ENCODE assay signal across 15 cellular contexts in genomic region chr9:38388283-38389223, GRCh38. TPM values are rescaled to one million over a fixed set of nuclear protein-coding genes. Genes with fewer than 3 reads are reported as not detected.
DNase-seq lines count a peak whose midpoint lies in the region; ATAC-seq and TF ChIP-seq lines count a peak whose summit lies in the region.
"Had no signal": no experiment of that assay in that cellular context is flagged by ENCODE, and none has a peak within 500 bp of the region (broad histone marks: within the 10 kb centered on the region; RNA-seq: fewer than 3 reads in every experiment).

No MANE protein-coding gene starts in this region.

- peak; percentile 43 for DNase-seq in AG20443 (ENCODE audit: low spot score)
- peak; percentile 22 for DNase-seq in astrocyte of the hippocampus (ENCODE audit: low read depth, low spot score)
- peak; percentile 22 for DNase-seq in left ventricle myocardium inferior
- peak; percentile 24 to 62 for DNase-seq in gastrocnemius medialis
- no peak for DNase-seq in DMS53 treated with DMSO at 0.1 percent for 48 hours (lab: John Stamatoyannopoulos, UW; ENCODE audit: unreplicated experiment)
- no peak for DNase-seq in T-helper 17 cell
- no peak for DNase-seq in T-helper 2 cell treated with Interferon-gamma antibody and Interleukin-4, amounts not matched to agents 5 μg/mL and 100 μg/mL, for 36 hours (ENCODE audit: low spot score)
- DNase-seq: activated CD4-positive, alpha-beta T cell treated with anti-CD3 and anti-CD28 coated beads, Interleukin-2, amount 50 U/mL, for 48 hours; NCI-H1694 treated with DMSO at 0.1 percent for 48 hours; stimulated activated CD4-positive, alpha-beta T cell treated with anti-CD3 and anti-CD28 coated beads, Interleukin-4, amount 100 ng/mL, for 1 hour; substantia nigra; SW 1271 had no signal

- ATAC-seq in gastrocnemius medialis (peak; percentile 59 to 74), T-helper 17 cell (no peak), GM21529 (IDR thresholded peaks at IDR 0.05; ENCODE audit: unreplicated experiment) (no peak)

- intact Hi-C loops in left ventricle myocardium inferior (cut with micrococcal nuclease) (no loop called here), gastrocnemius medialis (cut with DNase I; ENCODE audit: low total_unique reads) (loop anchor here (5.0 to 10.0 kb wide), 3 partner anchors 796 to 904 kb away; partner anchors contain the start of genes FBXO10, POLR1E and TOMM5)

- H3K4me1 ChIP-seq in left ventricle myocardium inferior (peaks cover 20% of the 10 kb centered on the region), gastrocnemius medialis (peaks cover 24 to 30% of the 10 kb centered on the region in 2 donors)

- H3K27me3 ChIP-seq in left ventricle myocardium inferior (ENCODE audit: low read depth) (no peaks in the 10 kb centered on the region), gastrocnemius medialis (no peaks in the 10 kb centered on the region)
- H3K27me3 ChIP-seq: BLaER1 treated with 17β-estradiol and CSF1 and Interleukin-3, amounts not matched to agents 10 nM and 100 nM had no signal

- peaks cover 3% of the 10 kb centered on the region for H3K36me3 Mint-ChIP-seq in T-helper 17 cell (ENCODE audit: low read depth)
- no peaks in the 10 kb centered on the region for H3K36me3 Mint-ChIP-seq in T-helper 2 cell treated with Interferon-gamma antibody and Interleukin-4, amounts not matched to agents 5 μg/mL and 100 μg/mL, for 36 hours (ENCODE audit: low read depth)
- H3K36me3 Mint-ChIP-seq: activated naive CD8-positive, alpha-beta T cell had no signal

- H3K27me3 Mint-ChIP-seq in T-helper 17 cell: peaks cover 8% of the 10 kb centered on the region
- peaks cover 30% of the 10 kb centered on the region for H3K27me3 Mint-ChIP-seq in T-helper 2 cell treated with Interferon-gamma antibody and Interleukin-4, amounts not matched to agents 5 μg/mL and 100 μg/mL, for 36 hours (ENCODE audit: low read depth)

- H3K27ac Mint-ChIP-seq in T-helper 17 cell: no peak overlapping the region
- H3K27ac Mint-ChIP-seq in T-helper 2 cell treated with Interferon-gamma antibody and Interleukin-4, amounts not matched to agents 5 μg/mL and 100 μg/mL, for 36 hours: no peak overlapping the region
- H3K27ac Mint-ChIP-seq: activated naive CD8-positive, alpha-beta T cell had no signal

- peaks cover 5% of the 10 kb centered on the region for H3K9me3 Mint-ChIP-seq in T-helper 2 cell treated with Interferon-gamma antibody and Interleukin-4, amounts not matched to agents 5 μg/mL and 100 μg/mL, for 36 hours

- H3K4me3 ChIP-seq in left ventricle myocardium inferior (no peak overlapping the region), gastrocnemius medialis (no peak overlapping the region)
- H3K4me3 ChIP-seq: BLaER1 treated with 17β-estradiol and CSF1 and Interleukin-3, amounts not matched to agents 10 nM and 100 nM had no signal

- H3K9me3 ChIP-seq in left ventricle myocardium inferior (replicated peaks) (peaks cover 17% of the 10 kb centered on the region), gastrocnemius medialis (peaks cover 0 to 4% (median 4%) of the 10 kb centered on the region in 3 donors), T-helper 17 cell (ENCODE audit: control insufficient read depth, low read length, poor library complexity, severe bottlenecking) (no peaks in the 10 kb centered on the region)

- peak overlapping the region; percentile 17 for H3K27ac ChIP-seq in left ventricle myocardium inferior (replicated peaks)
- H3K27ac ChIP-seq in gastrocnemius medialis: peak overlapping the region; percentile 16 to 75 (median 68)
- H3K27ac ChIP-seq: BLaER1 treated with 17β-estradiol and CSF1 and Interleukin-3, amounts not matched to agents 10 nM and 100 nM had no signal

- no peak for TF ChIP-seq POLR2A in gastrocnemius medialis (IDR thresholded peaks at IDR 0.05)

- peaks cover 14% of the 10 kb centered on the region for H3K4me1 Mint-ChIP-seq in T-helper 17 cell
- peaks cover 11% of the 10 kb centered on the region for H3K4me1 Mint-ChIP-seq in T-helper 2 cell treated with Interferon-gamma antibody and Interleukin-4, amounts not matched to agents 5 μg/mL and 100 μg/mL, for 36 hours (ENCODE audit: low read depth)

- in situ Hi-C loops in gastrocnemius medialis (cut with MboI; ENCODE audit: low sequenced_read_pairs in 4 of 4): loop anchor here in 1 of 4 donors (10.0 to 25.0 kb wide), 2 partner anchors 314 to 801 kb away; partner anchors contain the start of genes FBXO10 and TOMM5

- TF ChIP-seq CTCF in left ventricle myocardium inferior (IDR thresholded peaks at IDR 0.05; ENCODE audit: borderline replicate concordance): no peak
- no peak for TF ChIP-seq CTCF in gastrocnemius medialis (IDR thresholded peaks at IDR 0.05 in 4 of 5, conservative IDR thresholded peaks at IDR 0.05 in 1 of 5)

- no peaks in the 10 kb centered on the region for H3K36me3 ChIP-seq in left ventricle myocardium inferior
- no peaks in the 10 kb centered on the region for H3K36me3 ChIP-seq in gastrocnemius medialis
- H3K36me3 ChIP-seq: BLaER1 treated with 17β-estradiol and CSF1 and Interleukin-3, amounts not matched to agents 10 nM and 100 nM had no signal

- H3K4me3 Mint-ChIP-seq in T-helper 17 cell: no peak overlapping the region
- no peak overlapping the region for H3K4me3 Mint-ChIP-seq in T-helper 2 cell treated with Interferon-gamma antibody and Interleukin-4, amounts not matched to agents 5 μg/mL and 100 μg/mL, for 36 hours
- H3K4me3 Mint-ChIP-seq: activated naive CD8-positive, alpha-beta T cell had no signal

RNA-seq across cellular contexts. Expression of gene ALDH1B1, which starts 3.9 kb away (rescaled TPM):
- total RNA-seq in left ventricle myocardium inferior: 21.6 TPM
- total RNA-seq in gastrocnemius medialis: 10 to 100 TPM; 21.0 to 50.9 (median 36.0) TPM
- 1 to 10 TPM; 1.7 to 2.7 TPM for total RNA-seq in T-helper 17 cell

RNA-seq across cellular contexts. Expression of gene IGFBPL1, which starts 35.7 kb away (rescaled TPM):
- total RNA-seq in left ventricle myocardium inferior: not detected
- not detected for total RNA-seq in gastrocnemius medialis
- not detected for total RNA-seq in T-helper 17 cell

Comparison
In these comparisons a context has a peak if more than half of its experiments do, and no peak if none do; other contexts are left out.
1. DNase-seq: peak in AG20443 (single experiment), astrocyte of the hippocampus (single experiment), left ventricle myocardium inferior (single experiment) and gastrocnemius medialis (2 of 2); none in DMS53 treated with DMSO at 0.1 percent for 48 hours (single experiment), T-helper 17 cell (0 of 3) and T-helper 2 cell treated with Interferon-gamma antibody and Interleukin-4, amounts not matched to agents 5 μg/mL and 100 μg/mL, for 36 hours (single experiment).
2. ATAC-seq: peak in gastrocnemius medialis (2 of 2); none in T-helper 17 cell (single experiment) and GM21529 (single experiment).